3 cellular contexts compared by ENCODE assay signal in the genomic region with DNA sequence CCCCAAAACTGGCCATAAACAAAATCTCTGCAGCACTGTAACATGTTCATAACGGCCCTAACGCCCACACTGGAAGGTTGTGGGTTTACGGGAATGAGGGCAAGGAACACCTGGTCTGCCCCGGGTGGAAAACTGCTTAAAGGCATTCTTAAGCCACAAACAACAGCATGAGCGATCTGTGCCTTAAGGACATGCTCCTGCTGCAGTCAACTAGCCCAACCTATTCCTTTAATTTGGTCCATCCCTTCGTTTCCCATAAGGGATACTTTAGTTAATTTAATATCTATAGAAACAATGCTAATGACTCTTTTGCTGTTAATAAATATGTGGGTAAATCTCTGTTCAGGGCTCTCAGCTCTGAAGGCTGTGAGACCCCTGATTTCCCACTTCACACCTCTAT. TPM values are rescaled to one million over a fixed set of nuclear protein-coding genes. Genes with fewer than 3 reads are reported as not detected.
"Had no signal": no experiment of that assay in that cellular context is flagged by ENCODE, and none has a peak within 500 bp of the region (broad histone marks: within the 10 kb centered on the region; RNA-seq: fewer than 3 reads in every experiment).

No MANE protein-coding gene starts in this region.

RNA-seq across cellular contexts. Expression of a gene that starts 11.1 kb away (rescaled TPM):
- total RNA-seq: HT-29, HT1080, K562 had no signal
- polyA plus RNA-seq: K562 had no signal
